9 cellular contexts compared by ENCODE assay signal in genomic region chr5:42950091-42950465, GRCh38.
DNase-seq lines count a peak whose midpoint lies in the region; ATAC-seq, FAIRE-seq and TF ChIP-seq lines count a peak whose summit lies in the region.
"Had no signal": no experiment of that assay in that cellular context is flagged by ENCODE, and none has a peak within 500 bp of the region (broad histone marks: within the 10 kb centered on the region; RNA-seq: fewer than 3 reads in every experiment).

No MANE protein-coding gene starts in this region.

- POLR2A ChIA-PET in A673 (lab: Charles Lee; ENCODE audit: low non-redundant PET) = interaction anchor here (0.6 to 1.3 kb wide), 4 partner anchors 9 to 44 kb away, joined by 3 to 5 read pairs (median 4); no protein-coding TSS in a partner anchor

- no peak overlapping the region for H3K9ac ChIP-seq in mucosa of stomach (ENCODE audit: low read length)

- H3K27me3 ChIP-seq in A673 (replicated peaks; ENCODE audit: insufficient read depth, low read depth, low read length, poor library complexity) (no peaks in the 10 kb centered on the region), HAP-1 (ENCODE audit: low read depth) (no peaks in the 10 kb centered on the region), ascending aorta (no peaks in the 10 kb centered on the region), mucosa of stomach (ENCODE audit: control insufficient read depth, insufficient read depth, low read length) (peaks cover 82% of the 10 kb centered on the region)

- H3K9me3 ChIP-seq in A673 (ENCODE audit: low read depth, low read length, poor library complexity, severe bottlenecking) = peaks cover 24% of the 10 kb centered on the region
- no peaks in the 10 kb centered on the region for H3K9me3 ChIP-seq in HAP-1
- peaks cover 20 to 24% of the 10 kb centered on the region in 2 donors for H3K9me3 ChIP-seq in ascending aorta
- peaks cover 9% of the 10 kb centered on the region for H3K9me3 ChIP-seq in mucosa of stomach (ENCODE audit: control insufficient read depth, low read length)

- ATAC-seq in GM21526 (IDR thresholded peaks at IDR 0.05; ENCODE audit: low FRiP score, unreplicated experiment) = no peak

- no peak for TF ChIP-seq POLR2A in GM12892 (IDR thresholded peaks at IDR 0.05; ENCODE audit: low read depth, low read length)

- H3K36me3 ChIP-seq in A673 (ENCODE audit: insufficient read depth, low read length, poor library complexity, severe bottlenecking) (no peaks in the 10 kb centered on the region), HAP-1 (replicated peaks) (no peaks in the 10 kb centered on the region), ascending aorta (no peaks in the 10 kb centered on the region), mucosa of stomach (ENCODE audit: control insufficient read depth, insufficient read depth, low read length) (no peaks in the 10 kb centered on the region)

- H3K27ac ChIP-seq in A673 (ENCODE audit: low read depth, low read length, poor library complexity, severe bottlenecking) (peak overlapping the region; percentile 96), ascending aorta (peak overlapping the region; percentile 96 to 97)

- TF ChIP-seq CTCF in A673 (conservative IDR thresholded peaks at IDR 0.05; ENCODE audit: low read depth, low read length) = no peak
- TF ChIP-seq CTCF in ascending aorta (IDR thresholded peaks at IDR 0.05) = no peak

- H3K4me1 ChIP-seq in A673 (ENCODE audit: insufficient read depth, low read length, poor library complexity, severe bottlenecking) (peaks cover 17% of the 10 kb centered on the region), HAP-1 (peaks cover 8% of the 10 kb centered on the region), ascending aorta (peaks cover 7% of the 10 kb centered on the region in 2 donors), mucosa of stomach (ENCODE audit: control insufficient read depth, insufficient read depth, low read length) (peaks cover 21% of the 10 kb centered on the region)

- DNase-seq in A673 (ENCODE audit: low spot score) (no peak), HAP-1 (ENCODE audit: low spot score in 2 of 2) (no peak), ascending aorta (ENCODE audit: low spot score in 2 of 2) (no peak), medulla oblongata (ENCODE audit: extremely low spot score) (no peak), GM12892 (ENCODE audit: insufficient read length) (no peak), DMS 273 (lab: John Stamatoyannopoulos, UW; ENCODE audit: unreplicated experiment) (no peak)

- no peak for FAIRE-seq in GM12892 (lab: Jason Lieb, UNC)
- FAIRE-seq: frontal cortex had no signal

- intact Hi-C loops in A673 (cut with micrococcal nuclease; ENCODE audit: unreplicated experiment) (loop anchor here (1.0 to 5.0 kb wide), 6 partner anchors 42 to 172 kb away; partner anchors contain the start of genes ANXA2R and ZNF131), ascending aorta (cut with DNase I) (loop anchor here (1.0 to 2.0 kb wide), 5 partner anchors 41 to 171 kb away; partner anchors contain the start of gene ZNF131)

- CTCF ChIA-PET in A673 (lab: Charles Lee) = interaction anchor here (0.5 to 2.0 kb wide), 8 partner anchors 41 to 526 kb away, joined by 3 to 9 read pairs (median 4); no protein-coding TSS in a partner anchor

- no TSS peak for BruUV-seq in A673 (replicated peaks; lab: Mats Ljungman, UMichigan)

- H3K4me3 ChIP-seq in A673 (ENCODE audit: low read depth, low read length, poor library complexity, severe bottlenecking) (peak overlapping the region; percentile 49), HAP-1 (peak overlapping the region; percentile 26), ascending aorta (peak overlapping the region; percentile 61 to 88), mucosa of stomach (ENCODE audit: low read length) (peak overlapping the region; percentile 49)

- in situ Hi-C loops in HAP-1 (cut with MboI; ENCODE audit: low sequenced_read_pairs) = no loop called here
